ENCODE assay signal across 1 cellular context in the genomic region with DNA sequence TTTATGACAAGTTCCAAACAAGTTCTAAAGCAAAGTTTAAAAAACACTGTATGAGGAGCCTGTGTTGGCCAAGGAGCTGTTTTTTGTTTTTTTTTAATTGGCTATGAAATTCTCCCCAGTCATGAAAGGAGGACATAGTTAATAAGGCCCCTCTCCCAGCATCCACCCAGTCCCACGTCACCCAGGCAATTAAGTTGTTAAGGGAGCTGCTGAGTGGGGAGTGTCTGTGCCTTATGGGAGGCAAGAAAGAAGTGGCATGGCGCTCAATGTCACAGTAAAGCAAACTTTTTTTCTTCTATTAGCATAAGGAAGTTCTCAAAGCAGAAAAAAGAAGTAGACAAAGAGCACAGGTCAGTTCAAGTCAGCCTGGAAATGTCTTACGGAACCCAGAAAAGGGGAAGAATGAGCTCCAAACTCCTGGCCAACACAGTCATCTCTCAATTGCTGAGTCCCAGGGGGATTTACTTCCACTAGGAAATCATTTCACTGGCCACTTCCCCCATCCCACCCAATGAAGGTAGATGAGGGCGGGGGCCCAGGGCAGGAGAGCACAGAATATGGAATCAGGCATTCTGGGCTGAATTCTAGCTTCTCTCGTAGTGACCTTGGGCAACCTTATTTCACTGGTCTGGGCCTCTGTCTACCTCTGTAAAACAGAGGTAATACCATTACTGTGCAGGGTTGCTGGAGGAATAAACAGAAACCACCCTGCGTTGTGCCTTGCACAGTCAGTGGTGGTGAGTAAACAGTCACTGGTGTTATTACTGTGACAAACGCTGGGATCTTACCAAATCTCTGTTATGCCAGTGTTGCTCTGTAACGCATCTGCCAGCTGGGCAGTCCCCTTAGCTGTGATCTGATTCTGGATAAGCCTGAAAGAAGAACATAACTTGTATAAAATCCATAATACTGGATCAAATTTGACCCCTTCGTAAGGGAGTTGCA.
TF ChIP-seq lines count a peak whose summit lies in the region.

No MANE protein-coding gene starts in this region.

TF ChIP-seq in H1, 55 proteins besides CTCF, POLR2A, EP300 and RAD21 (continued from another document):
- TF ChIP-seq RFX5 (IDR thresholded peaks at IDR 0.05; ENCODE audit: borderline replicate concordance, low read depth, low read length) (no peak), TBP (IDR thresholded peaks at IDR 0.05; ENCODE audit: low read depth, low read length) (no peak), KDM1A (IDR thresholded peaks at IDR 0.05; ENCODE audit: borderline replicate concordance, low read length) (no peak), SRF (IDR thresholded peaks at IDR 0.05; ENCODE audit: low read depth, low read length) (no peak)
